8 cellular contexts compared by ENCODE assay signal in genomic region chr13:77729502-77730221, GRCh38. TPM values are rescaled to one million over a fixed set of nuclear protein-coding genes. Genes with fewer than 3 reads are reported as not detected.
DNase-seq lines count a peak whose midpoint lies in the region; ATAC-seq lines count a peak whose summit lies in the region.

No MANE protein-coding gene starts in this region.

- H3K27me3 Mint-ChIP-seq in activated T-helper 17 cell treated with anti-CD3 and anti-CD28 coated beads, Interleukin-2, amount 50 U/mL, for 72 hours: no peaks in the 10 kb centered on the region

- H3K9me3 Mint-ChIP-seq in activated T-helper 17 cell treated with anti-CD3 and anti-CD28 coated beads, Interleukin-2, amount 50 U/mL, for 72 hours: no peaks in the 10 kb centered on the region

- H3K4me1 Mint-ChIP-seq in activated T-helper 17 cell treated with anti-CD3 and anti-CD28 coated beads, Interleukin-2, amount 50 U/mL, for 72 hours: peaks cover 24% of the 10 kb centered on the region

- H3K36me3 Mint-ChIP-seq in activated T-helper 17 cell treated with anti-CD3 and anti-CD28 coated beads, Interleukin-2, amount 50 U/mL, for 72 hours (ENCODE audit: low read depth): peaks cover 57% of the 10 kb centered on the region

- intact Hi-C loops in left cardiac atrium (cut with DNase I): no loop called here

- peak; percentile 15 for DNase-seq in CD1c-positive myeloid dendritic cell (ENCODE audit: extremely low spot score)
- peak; percentile 16 for DNase-seq in GM19240 (ENCODE audit: insufficient read length, low spot score)
- no peak for DNase-seq in NCI-H1092 (lab: John Stamatoyannopoulos, UW)
- no peak for DNase-seq in NCI-H1436 treated with DMSO at 0.1 percent for 48 hours (lab: John Stamatoyannopoulos, UW)
- no peak for DNase-seq in NCI-H226
- no peak for DNase-seq in left cardiac atrium

- H3K4me3 Mint-ChIP-seq in activated T-helper 17 cell treated with anti-CD3 and anti-CD28 coated beads, Interleukin-2, amount 50 U/mL, for 72 hours: peak overlapping the region; percentile 76

- ATAC-seq in HG03097 (IDR thresholded peaks at IDR 0.05; ENCODE audit: low FRiP score, unreplicated experiment) (peak; percentile 95), left cardiac atrium (no peak)
- ATAC-seq in activated T-helper 17 cell treated with anti-CD3 and anti-CD28 coated beads, Interleukin-2, amount 50 U/mL, for 72 hours (replicated peaks): peak; percentile 99

- H3K27ac Mint-ChIP-seq in activated T-helper 17 cell treated with anti-CD3 and anti-CD28 coated beads, Interleukin-2, amount 50 U/mL, for 72 hours: peak overlapping the region; percentile 89

RNA-seq across cellular contexts. Expression of gene SLAIN1, which starts 32.2 kb away (rescaled TPM):
- total RNA-seq in activated T-helper 17 cell treated with anti-CD3 and anti-CD28 coated beads, Interleukin-2, amount 50 U/mL, for 72 hours: 10 to 100 TPM; 17.1 to 34.4 TPM
- total RNA-seq in left cardiac atrium: 10 to 100 TPM in 1 of 2 donors, 1 to 10 TPM in 1; 9.1 to 12.0 TPM

Comparison
In these comparisons a context has a peak if more than half of its experiments do, and no peak if none do; other contexts are left out.
1. DNase-seq: peak in CD1c-positive myeloid dendritic cell (single experiment) and GM19240 (single experiment); none in NCI-H1092 (single experiment), NCI-H1436 treated with DMSO at 0.1 percent for 48 hours (single experiment), NCI-H226 (single experiment) and left cardiac atrium (single experiment).
2. ATAC-seq: peak in HG03097 (single experiment) and activated T-helper 17 cell treated with anti-CD3 and anti-CD28 coated beads, Interleukin-2, amount 50 U/mL, for 72 hours (single experiment); none in left cardiac atrium (0 of 2).